1 cellular context compared by ENCODE assay signal in the genomic region with DNA sequence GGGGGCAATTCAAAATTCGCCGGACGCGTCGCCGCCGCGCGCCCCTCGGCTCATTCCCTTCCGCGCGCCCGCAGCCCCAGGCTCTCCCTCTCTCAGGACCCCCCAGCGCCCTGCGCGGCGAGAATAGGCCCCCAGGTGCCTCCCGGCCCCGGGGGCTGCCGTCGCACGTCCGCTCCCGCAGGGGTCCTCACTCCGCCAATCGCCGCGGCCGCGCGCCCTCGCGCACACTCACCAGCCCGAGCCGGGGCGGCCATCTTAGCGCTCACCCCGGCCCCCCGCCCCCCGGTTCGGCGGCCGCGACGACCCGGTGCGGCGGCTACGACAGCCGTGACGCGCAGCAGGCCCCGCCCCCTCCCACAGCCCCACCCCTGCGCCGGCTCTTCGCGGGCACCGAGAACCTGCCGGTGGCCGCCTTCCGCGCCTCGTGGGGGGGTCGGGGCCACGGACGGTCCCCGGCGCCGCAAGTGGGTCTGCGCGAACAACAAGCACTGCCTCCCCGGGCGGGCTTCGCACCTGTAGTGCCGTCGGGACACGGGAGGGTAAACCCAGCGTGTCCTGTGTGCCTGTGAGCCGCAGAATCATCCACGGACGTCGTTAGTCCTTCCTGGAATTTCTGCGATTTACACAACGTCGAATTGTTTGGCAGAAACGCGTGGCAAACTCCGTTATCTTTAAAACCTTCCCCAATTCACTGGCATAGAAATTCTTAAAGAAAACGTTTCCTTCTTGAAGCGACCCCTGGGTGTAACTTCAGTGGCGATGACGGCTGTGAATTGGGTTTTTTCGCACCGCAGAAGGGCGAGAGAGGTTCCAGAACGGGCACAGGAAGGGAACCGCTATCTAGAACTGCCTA.
TF ChIP-seq lines count a peak whose summit lies in the region.

No MANE protein-coding gene starts in this region.

TF ChIP-seq in endothelial cell of umbilical vein, 7 proteins besides CTCF, POLR2A, EP300 and RAD21:
- TF ChIP-seq MYC (IDR thresholded peaks at IDR 0.05; ENCODE audit: low read depth, low read length) (no peak), JUN (IDR thresholded peaks at IDR 0.05; ENCODE audit: borderline replicate concordance, insufficient read depth, insufficient read length, low read depth) (no peak), MAX (IDR thresholded peaks at IDR 0.05; ENCODE audit: insufficient read depth, insufficient read length) (no peak)
